Comparison of ENCODE assay signal across 1 cellular context in genomic region chrX:13283968-13284914, GRCh38.
TF ChIP-seq lines count a peak whose summit lies in the region.

No MANE protein-coding gene starts in this region.

TF ChIP-seq in A549, 52 proteins besides CTCF, POLR2A, EP300 and RAD21 (continued from another document):
- TF ChIP-seq ELK1 (IDR thresholded peaks at IDR 0.05; ENCODE audit: low read depth, low read length) (no peak), ZNF302 (CRISPR knock-in tag; IDR thresholded peaks at IDR 0.05) (no peak), CBX8 (IDR thresholded peaks at IDR 0.05) (no peak), PHF8 (IDR thresholded peaks at IDR 0.05; ENCODE audit: borderline replicate concordance, low read depth) (no peak), JUN (IDR thresholded peaks at IDR 0.05) (no peak), ESRRA (IDR thresholded peaks at IDR 0.05; ENCODE audit: borderline replicate concordance, low read length) (no peak)
TF ChIP-seq in A549: peak in this region for 0.
